Comparison of ENCODE assay signal across 1 cellular context in the genomic region with DNA sequence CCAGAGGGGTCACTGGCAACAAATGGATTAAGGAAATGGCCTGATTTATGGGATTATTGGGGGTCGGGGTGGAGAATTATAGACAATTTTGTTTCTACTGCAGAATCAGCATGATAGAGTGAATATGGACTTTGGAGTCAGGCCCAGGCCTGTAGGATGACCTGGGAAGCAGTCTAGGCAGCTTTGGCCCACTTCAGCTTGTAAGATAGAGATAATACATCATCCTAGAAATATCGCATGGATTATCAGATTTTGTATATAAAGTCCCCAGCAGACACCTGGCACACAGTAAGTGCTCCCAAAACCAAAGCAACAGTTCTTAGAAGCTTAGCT.
TF ChIP-seq lines count a peak whose summit lies in the region.

No MANE protein-coding gene starts in this region.

TF ChIP-seq in HepG2, 621 proteins besides CTCF, POLR2A, EP300 and RAD21:
- TF ChIP-seq ZNF510 (CRISPR knock-in tag; IDR thresholded peaks at IDR 0.05; ENCODE audit: low read depth), result peak; percentile 50; the same call in 1 of the 2 replicates
- peak; percentile 20; the same call in 1 of the 2 replicates for TF ChIP-seq HNF4A (CRISPR knock-in tag; IDR thresholded peaks at IDR 0.05)
- TF ChIP-seq KLF15 (CRISPR knock-in tag; IDR thresholded peaks at IDR 0.05; ENCODE audit: borderline replicate concordance), result no peak
- 0 out of 2 replicates have a peak, but pooled peaks have one; percentile 5 for TF ChIP-seq ZSCAN22 (CRISPR knock-in tag; IDR thresholded peaks at IDR 0.05)
- TF ChIP-seq EHMT2 (IDR thresholded peaks at IDR 0.05; ENCODE audit: borderline replicate concordance, low read depth, low read length), result peak; percentile 92
- TF ChIP-seq, protein P1, sequence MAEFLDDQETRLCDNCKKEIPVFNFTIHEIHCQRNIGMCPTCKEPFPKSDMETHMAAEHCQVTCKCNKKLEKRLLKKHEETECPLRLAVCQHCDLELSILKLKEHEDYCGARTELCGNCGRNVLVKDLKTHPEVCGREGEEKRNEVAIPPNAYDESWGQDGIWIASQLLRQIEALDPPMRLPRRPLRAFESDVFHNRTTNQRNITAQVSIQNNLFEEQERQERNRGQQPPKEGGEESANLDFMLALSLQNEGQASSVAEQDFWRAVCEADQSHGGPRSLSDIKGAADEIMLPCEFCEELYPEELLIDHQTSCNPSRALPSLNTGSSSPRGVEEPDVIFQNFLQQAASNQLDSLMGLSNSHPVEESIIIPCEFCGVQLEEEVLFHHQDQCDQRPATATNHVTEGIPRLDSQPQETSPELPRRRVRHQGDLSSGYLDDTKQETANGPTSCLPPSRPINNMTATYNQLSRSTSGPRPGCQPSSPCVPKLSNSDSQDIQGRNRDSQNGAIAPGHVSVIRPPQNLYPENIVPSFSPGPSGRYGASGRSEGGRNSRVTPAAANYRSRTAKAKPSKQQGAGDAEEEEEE (CRISPR knock-in tag; IDR thresholded peaks at IDR 0.05; ENCODE audit: borderline replicate concordance), result 0 out of 2 replicates have a peak, but pooled peaks have one; percentile 12
- 0 out of 2 replicates have a peak, but pooled peaks have one; percentile 15 for TF ChIP-seq NCOR1 (IDR thresholded peaks at IDR 0.05; ENCODE audit: borderline replicate concordance, low read length)
- 0 out of 2 replicates have a peak, but pooled peaks have one; percentile 1 for TF ChIP-seq ZNF772 (CRISPR knock-in tag; IDR thresholded peaks at IDR 0.05)
- TF ChIP-seq ZFY (CRISPR knock-in tag; IDR thresholded peaks at IDR 0.05), result peak; percentile 25; the same call in 1 of the 2 replicates
- 0 out of 2 replicates have a peak, but pooled peaks have one; percentile 37 for TF ChIP-seq POLR2G (IDR thresholded peaks at IDR 0.05; ENCODE audit: low read depth, low read length)
- TF ChIP-seq ZNF749 (CRISPR knock-in tag; IDR thresholded peaks at IDR 0.05; ENCODE audit: borderline replicate concordance), result no peak
- TF ChIP-seq ZSCAN31 (CRISPR knock-in tag; IDR thresholded peaks at IDR 0.05; ENCODE audit: low read depth), result 0 out of 2 replicates have a peak, but pooled peaks have one; percentile 10
- TF ChIP-seq KLF12 (CRISPR knock-in tag; IDR thresholded peaks at IDR 0.05; ENCODE audit: borderline replicate concordance), result peak; percentile 20; the same call in 1 of the 2 replicates
- no peak for TF ChIP-seq ZNF564 (CRISPR knock-in tag; IDR thresholded peaks at IDR 0.05)
- TF ChIP-seq ZNF501 (CRISPR knock-in tag; IDR thresholded peaks at IDR 0.05), result peak; percentile 47; the same call in 1 of the 2 replicates
- TF ChIP-seq ZNF660 (CRISPR knock-in tag; IDR thresholded peaks at IDR 0.05; ENCODE audit: borderline replicate concordance, low read depth), result no peak
